ENCODE assay signal across 19 cellular contexts in the genomic region with DNA sequence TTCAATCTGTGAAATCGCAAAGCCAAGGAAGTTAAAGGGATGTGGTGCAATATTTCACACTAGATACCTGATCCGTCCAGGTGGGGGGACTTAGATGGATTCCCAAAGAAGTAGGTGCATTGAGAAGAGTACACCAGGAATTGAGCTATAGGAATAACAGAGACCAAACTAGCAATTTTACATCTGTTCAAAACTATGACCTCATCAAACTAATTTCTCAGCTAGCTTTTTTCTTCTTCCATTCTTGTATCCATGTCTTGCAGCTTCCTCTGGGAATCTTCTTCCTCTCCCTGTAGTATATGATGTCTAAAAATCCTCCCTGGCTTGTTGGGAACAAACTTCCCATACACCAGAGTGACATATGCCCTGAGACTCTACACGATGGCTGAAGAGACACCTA. TPM values are rescaled to one million over a fixed set of nuclear protein-coding genes. Genes with fewer than 3 reads are reported as not detected.
A peak's percentile ranks its signal among the peaks of the same experiment; 100 is the strongest.
DNase-seq lines count a peak whose midpoint lies in the region; ATAC-seq and TF ChIP-seq lines count a peak whose summit lies in the region.
"Had no signal": no experiment of that assay in that cellular context is flagged by ENCODE, and none has a peak within 500 bp of the region (broad histone marks: within the 10 kb centered on the region; RNA-seq: fewer than 3 reads in every experiment).

No MANE protein-coding gene starts in this region.

- no peaks in the 10 kb centered on the region for H3K9me3 ChIP-seq in HUES64 (ENCODE audit: insufficient read depth, low read depth, low read length)
- H3K9me3 ChIP-seq in neural progenitor cell (ENCODE audit: low read depth) = no peaks in the 10 kb centered on the region
- H3K9me3 ChIP-seq: A549 had no signal

- no peak overlapping the region for H2AFZ ChIP-seq in neural progenitor cell (replicated peaks)

- ATAC-seq in GM18520 (IDR thresholded peaks at IDR 0.05; ENCODE audit: unreplicated experiment) = no peak
- no peak for ATAC-seq in HG03135 (IDR thresholded peaks at IDR 0.05; ENCODE audit: unreplicated experiment)
- ATAC-seq: A549, Panc1 had no signal

- TF ChIP-seq CTCF in brain (conservative IDR thresholded peaks at IDR 0.05) = no peak
- TF ChIP-seq CTCF in neural progenitor cell (IDR thresholded peaks at IDR 0.05) = no peak

- intact Hi-C loops in activated CD4-positive, alpha-beta memory T cell treated with anti-CD3 and anti-CD28 coated beads for 36 hours (cut with micrococcal nuclease) = no loop called here

- peaks cover 23% of the 10 kb centered on the region; the same call in 1 of the 2 replicates for H3K4me1 ChIP-seq in HUES64 (ENCODE audit: insufficient read depth, low read length)
- peaks cover 72% of the 10 kb centered on the region for H3K4me1 ChIP-seq in neural progenitor cell
- H3K4me1 ChIP-seq: A549 had no signal

- peaks cover 58% of the 10 kb centered on the region for H3F3A ChIP-seq in neural progenitor cell (ENCODE audit: low read depth)

- POLR2A ChIA-PET in activated CD4-positive, alpha-beta memory T cell treated with anti-CD3 and anti-CD28 coated beads, Interleukin-2, amount 10 ng/mL, durations not matched to agents 7 days and 5 days (lab: Charles Lee) = interaction anchor here (2.3 kb wide), 1 partner anchor 52 kb away, joined by 10 read pairs; a partner anchor contains a TSS
- POLR2A ChIA-PET in activated CD4-positive, alpha-beta memory T cell treated with anti-CD3 and anti-CD28 coated beads for 36 hours (lab: Charles Lee) = no interaction called here

- no peak for DNase-seq in activated CD4-positive, alpha-beta memory T cell treated with anti-CD3 and anti-CD28 coated beads, Interleukin-2, amount 10 ng/mL, durations not matched to agents 7 days and 5 days
- DNase-seq in activated CD4-positive, alpha-beta memory T cell treated with anti-CD3 and anti-CD28 coated beads for 36 hours = no peak
- DNase-seq in neural progenitor cell (ENCODE audit: low spot score) (peak; percentile 18), cerebellar cortex (ENCODE audit: low spot score) (no peak)
- DNase-seq: C1 segment of cervical spinal cord, COR-L47, EL, HFFc6, NCI-H1105, NCI-H1694, NCI-H510A treated with DMSO at 0.1 percent for 48 hours had no signal

- H3K4me3 ChIP-seq in HUES64 (ENCODE audit: low read length) (no peak overlapping the region), neural progenitor cell (peak overlapping the region; percentile 26)
- H3K4me3 ChIP-seq: A549 had no signal

- H3K36me3 ChIP-seq in HUES64 (ENCODE audit: insufficient read depth, low read length) (no peaks in the 10 kb centered on the region), neural progenitor cell (no peaks in the 10 kb centered on the region)

- H4K20me1 ChIP-seq in neural progenitor cell (ENCODE audit: low read depth) = no peaks in the 10 kb centered on the region

- peaks cover 4% of the 10 kb centered on the region for H3K27me3 Mint-ChIP-seq in activated CD4-positive, alpha-beta memory T cell treated with anti-CD3 and anti-CD28 coated beads, Interleukin-2, amount 10 ng/mL, durations not matched to agents 7 days and 5 days
- no peaks in the 10 kb centered on the region for H3K27me3 Mint-ChIP-seq in activated CD4-positive, alpha-beta memory T cell treated with anti-CD3 and anti-CD28 coated beads for 36 hours
- H3K27me3 Mint-ChIP-seq in brain (no peaks in the 10 kb centered on the region), neural progenitor cell (ENCODE audit: insufficient read depth, low read depth) (peaks cover 5% of the 10 kb centered on the region)

- peak overlapping the region; percentile 92 for H3K27ac Mint-ChIP-seq in activated CD4-positive, alpha-beta memory T cell treated with anti-CD3 and anti-CD28 coated beads, Interleukin-2, amount 10 ng/mL, durations not matched to agents 7 days and 5 days
- H3K27ac Mint-ChIP-seq in activated CD4-positive, alpha-beta memory T cell treated with anti-CD3 and anti-CD28 coated beads for 36 hours = no peak overlapping the region
- H3K27ac Mint-ChIP-seq in brain (peak overlapping the region in 3 of 5 experiments; percentile 31 to 54 (median 43)), neural progenitor cell (peak overlapping the region; percentile 84)
- H3K27ac Mint-ChIP-seq: HFFc6, IgD-negative memory B cell had no signal

- CTCF ChIA-PET in activated CD4-positive, alpha-beta memory T cell treated with anti-CD3 and anti-CD28 coated beads, Interleukin-2, amount 10 ng/mL, durations not matched to agents 7 days and 5 days (lab: Charles Lee) = interaction anchor here (1.3 to 2.1 kb wide), 5 partner anchors 13 to 47 kb away, joined by 3 to 7 read pairs (median 4); no protein-coding TSS in a partner anchor
- CTCF ChIA-PET in activated CD4-positive, alpha-beta memory T cell treated with anti-CD3 and anti-CD28 coated beads for 36 hours (lab: Charles Lee) = interaction anchor here (0.6 to 1.6 kb wide), 3 partner anchors 44 to 551 kb away, joined by 3 to 4 read pairs (median 4); no protein-coding TSS in a partner anchor

- H3K4me3 Mint-ChIP-seq in activated CD4-positive, alpha-beta memory T cell treated with anti-CD3 and anti-CD28 coated beads, Interleukin-2, amount 10 ng/mL, durations not matched to agents 7 days and 5 days = no peak overlapping the region
- H3K4me3 Mint-ChIP-seq in activated CD4-positive, alpha-beta memory T cell treated with anti-CD3 and anti-CD28 coated beads for 36 hours = no peak overlapping the region
- H3K4me3 Mint-ChIP-seq in brain = no peak overlapping the region
- H3K4me3 Mint-ChIP-seq in neural progenitor cell = no peak overlapping the region
- H3K4me3 Mint-ChIP-seq: HFFc6, IgD-negative memory B cell had no signal

- peaks cover 10% of the 10 kb centered on the region for H3K36me3 Mint-ChIP-seq in activated CD4-positive, alpha-beta memory T cell treated with anti-CD3 and anti-CD28 coated beads, Interleukin-2, amount 10 ng/mL, durations not matched to agents 7 days and 5 days (ENCODE audit: low read depth)
- H3K36me3 Mint-ChIP-seq in activated CD4-positive, alpha-beta memory T cell treated with anti-CD3 and anti-CD28 coated beads for 36 hours = no peaks in the 10 kb centered on the region
- H3K36me3 Mint-ChIP-seq in brain = peaks cover 8% of the 10 kb centered on the region
- H3K36me3 Mint-ChIP-seq in neural progenitor cell = peaks cover 17% of the 10 kb centered on the region
- H3K36me3 Mint-ChIP-seq: IgD-negative memory B cell had no signal

- H3K79me2 ChIP-seq in neural progenitor cell (ENCODE audit: low read depth) = no peaks in the 10 kb centered on the region

- H3K4me2 ChIP-seq in neural progenitor cell = peak overlapping the region; percentile 70
- H3K4me2 ChIP-seq: A549 had no signal

- H3K27me3 ChIP-seq in HUES64 (ENCODE audit: insufficient read depth, low read length) (no peaks in the 10 kb centered on the region), neural progenitor cell (no peaks in the 10 kb centered on the region)

- peaks cover 34% of the 10 kb centered on the region for H3K4me1 Mint-ChIP-seq in activated CD4-positive, alpha-beta memory T cell treated with anti-CD3 and anti-CD28 coated beads, Interleukin-2, amount 10 ng/mL, durations not matched to agents 7 days and 5 days
- H3K4me1 Mint-ChIP-seq in activated CD4-positive, alpha-beta memory T cell treated with anti-CD3 and anti-CD28 coated beads for 36 hours (ENCODE audit: low read depth) = peaks cover 25% of the 10 kb centered on the region
- peaks cover 39% of the 10 kb centered on the region for H3K4me1 Mint-ChIP-seq in brain
- H3K4me1 Mint-ChIP-seq in neural progenitor cell = peaks cover 60% of the 10 kb centered on the region
- H3K4me1 Mint-ChIP-seq: IgD-negative memory B cell had no signal

- peaks cover 6% of the 10 kb centered on the region for H3K9me3 Mint-ChIP-seq in activated CD4-positive, alpha-beta memory T cell treated with anti-CD3 and anti-CD28 coated beads, Interleukin-2, amount 10 ng/mL, durations not matched to agents 7 days and 5 days
- no peaks in the 10 kb centered on the region for H3K9me3 Mint-ChIP-seq in activated CD4-positive, alpha-beta memory T cell treated with anti-CD3 and anti-CD28 coated beads for 36 hours
- peaks cover 0 to 15% (median 0%) of the 10 kb centered on the region in 5 experiments for H3K9me3 Mint-ChIP-seq in brain
- peaks cover 12% of the 10 kb centered on the region for H3K9me3 Mint-ChIP-seq in neural progenitor cell
- H3K9me3 Mint-ChIP-seq: HFFc6, IgD-negative memory B cell had no signal

- peak overlapping the region; percentile 49 for H3K27ac ChIP-seq in HUES64 (ENCODE audit: low read depth, low read length)
- H3K27ac ChIP-seq in neural progenitor cell = peak overlapping the region; percentile 100
- H3K27ac ChIP-seq: A549 had no signal

- 88% methylated on average over 3 of the region's 3 CpGs for WGBS in HUES64

- no peak overlapping the region for H3K9ac ChIP-seq in HUES64 (ENCODE audit: low read depth, low read length)
- no peak overlapping the region for H3K9ac ChIP-seq in neural progenitor cell

RNA-seq across cellular contexts. Expression of a gene that starts 51.0 kb away (rescaled TPM):
- 1 to 10 TPM; 4.7 to 5.3 TPM for total RNA-seq in activated CD4-positive, alpha-beta memory T cell treated with anti-CD3 and anti-CD28 coated beads, Interleukin-2, amount 10 ng/mL, durations not matched to agents 7 days and 5 days
- total RNA-seq in activated CD4-positive, alpha-beta memory T cell treated with anti-CD3 and anti-CD28 coated beads for 36 hours = 1 to 10 TPM; 2.7 to 3.2 TPM
- 36.9 TPM for polyA plus RNA-seq in HUES64 (2013, experiment 1 of 2)
- 39.8 TPM for polyA plus RNA-seq in HUES64 (2013, experiment 2 of 2)
- polyA plus RNA-seq in brain (ENCODE audit: insufficient read depth, low read depth, low replicate concordance) = 5.0 TPM
- total RNA-seq in neural progenitor cell (ENCODE audit: low replicate concordance) = 183 and 244 TPM in 2 replicates
- total RNA-seq: LHCN-M2 had no signal
- polyA plus RNA-seq: IgD-negative memory B cell had no signal

Comparison
In these comparisons a context has a peak if more than half of its experiments do, and no peak if none do; other contexts are left out.
1. RNA of a gene that starts 51.0 kb away (total RNA-seq): 183 to 244 TPM in neural progenitor cell; 4.7 to 5.3 TPM in activated CD4-positive, alpha-beta memory T cell treated with anti-CD3 and anti-CD28 coated beads, Interleukin-2, amount 10 ng/mL, durations not matched to agents 7 days and 5 days and 2.7 to 3.2 TPM in activated CD4-positive, alpha-beta memory T cell treated with anti-CD3 and anti-CD28 coated beads for 36 hours; every median in the first group is over 10 times any median in the second.